ENCODE assay signal across 20 cellular contexts in the genomic region with DNA sequence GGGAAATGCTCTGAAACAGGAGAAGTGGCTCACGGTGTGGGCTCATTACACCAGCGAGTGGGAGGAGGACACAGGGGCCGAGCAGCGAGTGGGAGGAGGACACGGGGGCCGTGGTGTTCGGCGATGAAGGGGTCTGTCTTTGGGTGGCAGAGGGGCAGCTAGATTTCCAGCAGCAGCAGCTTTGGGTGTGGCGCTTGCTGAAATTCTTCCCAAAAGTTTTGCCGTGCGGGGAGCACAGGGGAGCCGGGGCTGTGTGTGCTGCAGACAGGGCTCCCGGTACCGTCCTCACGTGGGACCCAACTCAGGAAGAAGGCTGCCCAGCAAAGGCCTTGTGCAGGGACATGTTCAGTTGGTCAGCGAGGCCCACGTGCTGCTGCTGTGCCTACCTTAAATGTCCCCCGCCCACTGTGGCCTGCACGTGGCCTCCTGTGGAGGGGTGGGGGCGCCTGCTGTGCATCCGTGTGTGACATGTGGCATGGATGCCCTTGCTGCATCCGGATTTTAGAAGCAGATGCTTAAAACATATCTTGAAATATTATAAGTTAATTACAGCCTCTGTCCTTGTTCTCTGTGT.
"Had no signal": no experiment of that assay in that cellular context is flagged by ENCODE, and none has a peak within 500 bp of the region (broad histone marks: within the 10 kb centered on the region; RNA-seq: fewer than 3 reads in every experiment).

No MANE protein-coding gene starts in this region.

- H3K4me1 ChIP-seq: prostate gland had no signal

- H3K4me3 Mint-ChIP-seq: activated CD8-positive, alpha-beta memory T cell treated with anti-CD3 and anti-CD28 coated beads, Interleukin-2, amount 10 ng/mL, durations not matched to agents 7 days and 5 days; activated CD8-positive, alpha-beta T cell treated with anti-CD3 and anti-CD28 coated beads for 36 hours; stimulated activated naive CD8-positive, alpha-beta T cell treated with anti-CD3 and anti-CD28 coated beads, Interleukin-15, Interleukin-2, amounts not matched to agents 100 ng/mL and 50 ng/mL, for 24 hours had no signal

- H3K27ac ChIP-seq: prostate gland, SJSA1, spleen, thyroid gland had no signal

- H3K27ac Mint-ChIP-seq: activated CD8-positive, alpha-beta memory T cell treated with anti-CD3 and anti-CD28 coated beads, Interleukin-2, amount 10 ng/mL, durations not matched to agents 7 days and 5 days; activated CD8-positive, alpha-beta T cell treated with anti-CD3 and anti-CD28 coated beads for 36 hours; stimulated activated naive CD8-positive, alpha-beta T cell treated with anti-CD3 and anti-CD28 coated beads, Interleukin-15, Interleukin-2, amounts not matched to agents 100 ng/mL and 50 ng/mL, for 24 hours had no signal

- H3K27me3 Mint-ChIP-seq: activated CD8-positive, alpha-beta memory T cell treated with anti-CD3 and anti-CD28 coated beads, Interleukin-2, amount 10 ng/mL, durations not matched to agents 7 days and 5 days; activated CD8-positive, alpha-beta T cell treated with anti-CD3 and anti-CD28 coated beads for 36 hours; stimulated activated naive CD8-positive, alpha-beta T cell treated with anti-CD3 and anti-CD28 coated beads, Interleukin-15, Interleukin-2, amounts not matched to agents 100 ng/mL and 50 ng/mL, for 24 hours had no signal

- H3K27me3 ChIP-seq: SJSA1, spleen, thyroid gland had no signal

- DNase-seq: activated CD4-positive, alpha-beta T cell treated with anti-CD3 and anti-CD28 coated beads for 4 hours; activated CD4-positive, CD25-positive, alpha-beta regulatory T cell; activated CD8-positive, alpha-beta memory T cell treated with anti-CD3 and anti-CD28 coated beads, Interleukin-2, amount 10 ng/mL, durations not matched to agents 7 days and 5 days; activated CD8-positive, alpha-beta T cell treated with anti-CD3 and anti-CD28 coated beads for 36 hours; activated naive CD4-positive, alpha-beta T cell treated with Interleukin-2 at 50 U/mL for 16 hours; activated T-cell treated with anti-CD3 and anti-CD28 coated beads, Interleukin-2, amount 50 U/mL, for 1 hour; amygdala; effector CD4-positive, alpha-beta T cell; foreskin melanocyte; hippocampal formation; left ventricle myocardium superior; spleen; stimulated activated CD4-positive, alpha-beta T cell treated with anti-CD3 and anti-CD28 coated beads, Interleukin-4, amount 100 ng/mL, for 1 hour; substantia nigra; T1000; thyroid gland had no signal

- H3K9me3 ChIP-seq: prostate gland, SJSA1, thyroid gland had no signal

- ATAC-seq: activated CD8-positive, alpha-beta memory T cell treated with anti-CD3 and anti-CD28 coated beads, Interleukin-2, amount 10 ng/mL, durations not matched to agents 7 days and 5 days; activated CD8-positive, alpha-beta T cell treated with anti-CD3 and anti-CD28 coated beads for 36 hours; esophagus mucosa; left ventricle myocardium superior had no signal
